ENCODE assay signal across 14 cellular contexts in the genomic region with DNA sequence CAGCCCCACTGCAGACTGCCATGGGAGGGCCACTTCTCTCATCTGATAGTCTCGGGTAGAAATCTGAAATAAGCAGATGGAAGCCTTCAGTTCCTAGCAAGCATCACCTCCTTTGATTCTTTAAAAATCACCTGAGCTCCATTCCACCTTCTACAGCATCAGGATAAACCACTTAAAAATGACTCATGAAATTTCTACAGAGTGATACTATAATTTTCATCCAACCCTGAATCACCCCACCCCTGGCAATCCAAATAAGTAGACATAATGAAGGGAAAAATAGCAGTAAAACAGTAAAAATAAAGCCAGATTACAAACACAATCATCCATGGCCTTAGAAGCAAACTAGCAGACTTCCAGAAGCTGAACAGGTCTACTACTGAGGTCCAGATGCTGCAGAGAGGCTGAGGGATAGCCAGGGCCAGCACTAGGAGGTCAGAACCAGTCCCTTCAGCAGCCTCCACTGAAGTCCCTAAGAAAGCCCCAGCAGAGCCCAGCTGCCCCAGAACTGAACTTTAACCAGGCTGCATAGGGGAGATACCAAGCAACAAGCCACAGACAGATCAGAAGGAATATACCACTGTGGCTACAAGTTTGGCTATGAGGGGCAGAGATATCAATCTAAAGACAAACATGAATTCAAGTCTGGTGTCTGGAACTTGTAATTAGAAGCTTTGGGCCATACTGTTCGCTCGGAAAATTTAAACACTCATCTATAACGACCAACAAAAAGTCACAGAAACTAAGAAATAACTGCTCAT. TPM values are rescaled to one million over a fixed set of nuclear protein-coding genes. Genes with fewer than 3 reads are reported as not detected.
A peak's percentile ranks its signal among the peaks of the same experiment; 100 is the strongest.
DNase-seq lines count a peak whose midpoint lies in the region; ATAC-seq, FAIRE-seq and TF ChIP-seq lines count a peak whose summit lies in the region.
"Had no signal": no experiment of that assay in that cellular context is flagged by ENCODE, and none has a peak within 500 bp of the region (broad histone marks: within the 10 kb centered on the region; RNA-seq: fewer than 3 reads in every experiment).

No MANE protein-coding gene starts in this region.

- peaks cover 58% of the 10 kb centered on the region for H3K4me1 Mint-ChIP-seq in WTC11

- H3K9me3 ChIP-seq in cardiac muscle cell (ENCODE audit: low read depth), result no peaks in the 10 kb centered on the region
- H3K9me3 ChIP-seq in prostate gland, result no peaks in the 10 kb centered on the region
- H3K9me3 ChIP-seq in pancreas, result no peaks in the 10 kb centered on the region

- peaks cover under 1% of the 10 kb centered on the region for H3K36me3 ChIP-seq in cardiac muscle cell
- H3K36me3 ChIP-seq in prostate gland, result no peaks in the 10 kb centered on the region
- no peaks in the 10 kb centered on the region for H3K36me3 ChIP-seq in pancreas

- POLR2A ChIA-PET in WTC11 (lab: Charles Lee), result no interaction called here

- H3K27me3 ChIP-seq in cardiac muscle cell, result no peaks in the 10 kb centered on the region
- H3K27me3 ChIP-seq in prostate gland (replicated peaks; ENCODE audit: insufficient read depth), result no peaks in the 10 kb centered on the region
- no peaks in the 10 kb centered on the region for H3K27me3 ChIP-seq in pancreas

- CTCF ChIA-PET in WTC11 (lab: Charles Lee), result interaction anchor here (0.6 to 1.5 kb wide), 4 partner anchors 11 to 74 kb away, joined by 3 to 7 read pairs (median 4); no protein-coding TSS in a partner anchor

- H3K27me3 Mint-ChIP-seq in WTC11 (ENCODE audit: low read depth), result no peaks in the 10 kb centered on the region

- intact Hi-C loops in cardiac septum (cut with DNase I) (no loop called here), prostate gland (cut with DNase I) (no loop called here), pancreas (cut with DNase I) (no loop called here)

- no peak overlapping the region for H3K4me3 ChIP-seq in cardiac muscle cell
- H3K4me3 ChIP-seq in prostate gland, result no peak overlapping the region
- no peak overlapping the region for H3K4me3 ChIP-seq in pancreas

- peak overlapping the region; percentile 71 for H3K27ac ChIP-seq in cardiac muscle cell
- peak overlapping the region; percentile 40 for H3K27ac ChIP-seq in temporal lobe (ENCODE audit: low read depth, low read length)
- no peak overlapping the region for H3K27ac ChIP-seq in prostate gland
- no peak overlapping the region for H3K27ac ChIP-seq in pancreas

- no peak for ATAC-seq in WTC11
- ATAC-seq in pancreas, result no peak
- no peak for ATAC-seq in HG02798 (IDR thresholded peaks at IDR 0.05; ENCODE audit: poor library complexity, unreplicated experiment)

- H3K27ac Mint-ChIP-seq in WTC11, result 0 out of 2 replicates have a peak overlapping the region, but pooled peaks have one; percentile 3

- H3K4me3 Mint-ChIP-seq in WTC11, result no peak overlapping the region

- no peak for DNase-seq in cardiac muscle cell (ENCODE audit: low read depth in 1 of 2, low spot score in 1 of 2)
- DNase-seq in cardiac septum (ENCODE audit: low spot score), result no peak
- DNase-seq in WTC11 (ENCODE audit: low spot score), result no peak
- DNase-seq in kidney tubule cell (ENCODE audit: low spot score), result peak; percentile 49
- DNase-seq in prostate gland (ENCODE audit: low spot score), result no peak
- DNase-seq in pancreas, result no peak
- DNase-seq: NCI-H345; stimulated activated CD4-positive, alpha-beta T cell treated with anti-CD3 and anti-CD28 coated beads, Interleukin-4, amount 100 ng/mL, for 1 hour; stimulated activated naive CD4-positive, alpha-beta T cell; T1000 had no signal

- no peaks in the 10 kb centered on the region for H3K36me3 Mint-ChIP-seq in WTC11

- H3K9me3 Mint-ChIP-seq in WTC11, result no peaks in the 10 kb centered on the region

- TF ChIP-seq CTCF in cardiac muscle cell (IDR thresholded peaks at IDR 0.05; ENCODE audit: low read depth, low read length) (no peak), WTC11 (IDR thresholded peaks at IDR 0.05) (no peak), prostate gland (IDR thresholded peaks at IDR 0.05) (no peak), pancreas (IDR thresholded peaks at IDR 0.05) (no peak)

- 65% methylated on average over 4 of the region's 4 CpGs for WGBS in prostate gland
- WGBS in pancreas, 2 donors, result 85 to 94% methylated on average over 4 of the region's 4 CpGs

- H3K4me1 ChIP-seq in cardiac muscle cell (ENCODE audit: low read depth) (peaks cover 45% of the 10 kb centered on the region), prostate gland (replicated peaks) (no peaks in the 10 kb centered on the region), pancreas (peaks cover 7 to 11% (median 7%) of the 10 kb centered on the region in 3 donors)

- FAIRE-seq in pancreas (lab: Jason Lieb, UNC), result no peak

- TF ChIP-seq POLR2A in prostate gland (IDR thresholded peaks at IDR 0.05), result no peak

TF ChIP-seq in WTC11, 78 proteins besides CTCF, POLR2A, EP300 and RAD21:
- TF ChIP-seq ATF1 (CRISPR knock-in tag; IDR thresholded peaks at IDR 0.05) (no peak), CREM (CRISPR knock-in tag; IDR thresholded peaks at IDR 0.05) (no peak), NFE2L1 (CRISPR knock-in tag; IDR thresholded peaks at IDR 0.05) (no peak), CREB1 (CRISPR knock-in tag; IDR thresholded peaks at IDR 0.05) (no peak), STAT6 (CRISPR knock-in tag; conservative IDR thresholded peaks at IDR 0.05; ENCODE audit: low read depth) (no peak), CBFB (CRISPR knock-in tag; IDR thresholded peaks at IDR 0.05; ENCODE audit: low read depth) (no peak), MLX (CRISPR knock-in tag; IDR thresholded peaks at IDR 0.05) (no peak)
- TF ChIP-seq, protein P1, sequence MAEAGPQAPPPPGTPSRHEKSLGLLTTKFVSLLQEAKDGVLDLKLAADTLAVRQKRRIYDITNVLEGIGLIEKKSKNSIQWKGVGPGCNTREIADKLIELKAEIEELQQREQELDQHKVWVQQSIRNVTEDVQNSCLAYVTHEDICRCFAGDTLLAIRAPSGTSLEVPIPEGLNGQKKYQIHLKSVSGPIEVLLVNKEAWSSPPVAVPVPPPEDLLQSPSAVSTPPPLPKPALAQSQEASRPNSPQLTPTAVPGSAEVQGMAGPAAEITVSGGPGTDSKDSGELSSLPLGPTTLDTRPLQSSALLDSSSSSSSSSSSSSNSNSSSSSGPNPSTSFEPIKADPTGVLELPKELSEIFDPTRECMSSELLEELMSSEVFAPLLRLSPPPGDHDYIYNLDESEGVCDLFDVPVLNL (CRISPR knock-in tag; IDR thresholded peaks at IDR 0.05; ENCODE audit: borderline replicate concordance, low read depth), result no peak
- TF ChIP-seq, protein P2, sequence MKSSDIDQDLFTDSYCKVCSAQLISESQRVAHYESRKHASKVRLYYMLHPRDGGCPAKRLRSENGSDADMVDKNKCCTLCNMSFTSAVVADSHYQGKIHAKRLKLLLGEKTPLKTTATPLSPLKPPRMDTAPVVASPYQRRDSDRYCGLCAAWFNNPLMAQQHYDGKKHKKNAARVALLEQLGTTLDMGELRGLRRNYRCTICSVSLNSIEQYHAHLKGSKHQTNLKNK (CRISPR knock-in tag; IDR thresholded peaks at IDR 0.05), result no peak
TF ChIP-seq in WTC11: peak in this region for 0.

RNA-seq across cellular contexts. Expression of gene RNU4ATAC, which starts 54.7 kb away (rescaled TPM):
- total RNA-seq in cardiac muscle cell, result not detected in 2 replicates
- polyA plus RNA-seq in cardiac muscle cell, result 4.4 and 11.3 TPM in 2 replicates
- total RNA-seq in cardiac septum, result not detected
- not detected in 3 replicates for total RNA-seq in WTC11 (2021)
- under 0.01 TPM for total RNA-seq in temporal lobe
- total RNA-seq in prostate gland, result not detected
- total RNA-seq in pancreas, result 1 to 10 TPM in 1 of 6 donors, not detected in 5; 6.6 TPM
- not detected for polyA plus RNA-seq in pancreas
- total RNA-seq: activated CD8-positive, alpha-beta memory T cell treated with anti-CD3 and anti-CD28 coated beads for 36 hours; mucosa of gallbladder had no signal

Comparison
In these comparisons a context has a peak if more than half of its experiments do, and no peak if none do; other contexts are left out.
1. H3K27ac ChIP-seq: peak in cardiac muscle cell (single experiment) and temporal lobe (single experiment); none in prostate gland (0 of 2) and pancreas (0 of 4).